In the genomic region with DNA sequence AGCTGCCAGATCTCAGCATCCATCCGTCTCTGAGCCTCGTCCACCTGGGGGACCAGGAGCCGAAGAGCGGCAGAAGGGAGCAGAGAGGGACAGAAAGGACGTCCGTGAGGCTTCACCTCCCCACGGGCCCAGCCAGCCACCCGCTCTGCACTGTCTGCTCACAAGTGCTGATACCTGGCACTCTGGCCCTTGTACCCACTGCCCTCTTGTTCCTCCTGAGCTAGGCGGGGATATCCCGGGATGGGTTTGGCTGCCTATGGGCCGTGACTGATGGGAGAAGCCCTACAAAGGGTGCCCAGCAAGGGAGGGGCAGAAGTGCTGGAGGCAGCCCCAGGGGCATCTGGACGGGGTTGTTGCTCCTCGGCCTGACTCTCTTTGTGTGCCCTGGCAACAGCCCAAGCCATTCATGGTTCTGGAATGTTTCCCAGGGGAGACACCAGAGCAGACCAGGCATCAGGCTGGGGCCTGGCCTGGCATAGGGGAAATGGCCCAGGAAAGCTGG, we compare ENCODE assay signal across 8 cellular contexts. TPM values are rescaled to one million over a fixed set of nuclear protein-coding genes. Genes with fewer than 3 reads are reported as not detected.
DNase-seq lines count a peak whose midpoint lies in the region; ATAC-seq and TF ChIP-seq lines count a peak whose summit lies in the region.

No MANE protein-coding gene starts in this region.

- H3K79me2 ChIP-seq in PC-3 (ENCODE audit: low read length), result no peaks in the 10 kb centered on the region
- H3K79me2 ChIP-seq in OCI-LY7 (ENCODE audit: insufficient read depth, low read depth, low read length), result no peaks in the 10 kb centered on the region
- H3K79me2 ChIP-seq in Karpas-422 (ENCODE audit: low read length), result no peaks in the 10 kb centered on the region

- H3K27me3 Mint-ChIP-seq in activated CD8-positive, alpha-beta T cell treated with anti-CD3 and anti-CD28 coated beads, Interleukin-2, amount 10 ng/mL, durations not matched to agents 7 days and 5 days (ENCODE audit: low read depth), result no peaks in the 10 kb centered on the region
- H3K27me3 Mint-ChIP-seq in activated naive CD8-positive, alpha-beta T cell treated with anti-CD3 and anti-CD28 coated beads for 36 hours, result no peaks in the 10 kb centered on the region

- H3K9me3 ChIP-seq in PC-3 (ENCODE audit: low read length), result no peaks in the 10 kb centered on the region
- no peaks in the 10 kb centered on the region for H3K9me3 ChIP-seq in prostate gland
- no peaks in the 10 kb centered on the region for H3K9me3 ChIP-seq in OCI-LY7 (ENCODE audit: low read length)
- no peaks in the 10 kb centered on the region for H3K9me3 ChIP-seq in Karpas-422 (ENCODE audit: low read length)

- POLR2A ChIA-PET in PC-3 (lab: Charles Lee; ENCODE audit: unreplicated experiment) (interaction anchor here (0.5 kb wide), 1 partner anchor 1475 kb away, joined by 6 read pairs; a partner anchor contains a TSS), OCI-LY7 (lab: Charles Lee) (no interaction called here)
- POLR2A ChIA-PET in activated CD8-positive, alpha-beta T cell treated with anti-CD3 and anti-CD28 coated beads, Interleukin-2, amount 10 ng/mL, durations not matched to agents 7 days and 5 days (lab: Charles Lee), result interaction anchor here (0.6 kb wide), 1 partner anchor 146 kb away, joined by 3 read pairs; no protein-coding TSS in a partner anchor

- H3K27me3 ChIP-seq in PC-3 (ENCODE audit: low read length), result no peaks in the 10 kb centered on the region
- no peaks in the 10 kb centered on the region for H3K27me3 ChIP-seq in prostate gland (replicated peaks; ENCODE audit: insufficient read depth)
- no peaks in the 10 kb centered on the region for H3K27me3 ChIP-seq in Karpas-422 (ENCODE audit: low read length)

- H3K4me3 ChIP-seq in PC-3 (ENCODE audit: low read length) (no peak overlapping the region), fibroblast of pulmonary artery (replicated peaks; ENCODE audit: low read depth, low read length) (no peak overlapping the region), prostate gland (no peak overlapping the region), OCI-LY7 (ENCODE audit: low read depth, low read length, poor library complexity, severe bottlenecking) (no peak overlapping the region), Karpas-422 (ENCODE audit: low read length) (no peak overlapping the region)

- WGBS in prostate gland, result 44% methylated on average over 13 of the region's 13 CpGs

- peak; percentile 86 for ATAC-seq in PC-3
- no peak for ATAC-seq in activated CD8-positive, alpha-beta T cell treated with anti-CD3 and anti-CD28 coated beads, Interleukin-2, amount 10 ng/mL, durations not matched to agents 7 days and 5 days

- no peaks in the 10 kb centered on the region for H3K9me2 ChIP-seq in PC-3 (replicated peaks; ENCODE audit: low read length)
- H3K9me2 ChIP-seq in OCI-LY7 (ENCODE audit: insufficient read depth, low read length), result no peaks in the 10 kb centered on the region
- no peaks in the 10 kb centered on the region for H3K9me2 ChIP-seq in Karpas-422 (replicated peaks; ENCODE audit: insufficient read depth, low read length)

- no peaks in the 10 kb centered on the region for H3F3A ChIP-seq in PC-3 (ENCODE audit: low read length, unreplicated experiment)

- BruUV-seq in PC-3 (replicated peaks; lab: Mats Ljungman, UMichigan) (no TSS peak), OCI-LY7 (replicated peaks; lab: Mats Ljungman, UMichigan) (no TSS peak)

- 0 out of 2 replicates have a peak overlapping the region, but pooled peaks have one; percentile 10 for H3K9ac ChIP-seq in PC-3 (ENCODE audit: low read length)
- H3K9ac ChIP-seq in Karpas-422 (ENCODE audit: low read length), result no peak overlapping the region

- TF ChIP-seq CTCF in PC-3 (conservative IDR thresholded peaks at IDR 0.05; ENCODE audit: low read depth, low read length), result no peak
- no peak for TF ChIP-seq CTCF in fibroblast of pulmonary artery (IDR thresholded peaks at IDR 0.05; ENCODE audit: low read length, missing control alignments)
- no peak for TF ChIP-seq CTCF in prostate gland (IDR thresholded peaks at IDR 0.05)
- no peak for TF ChIP-seq CTCF in OCI-LY7 (conservative IDR thresholded peaks at IDR 0.05; ENCODE audit: low read length)

- no peak for TF ChIP-seq POLR2A in prostate gland (IDR thresholded peaks at IDR 0.05)

- peaks cover 5% of the 10 kb centered on the region for H3K4me1 Mint-ChIP-seq in activated CD8-positive, alpha-beta T cell treated with anti-CD3 and anti-CD28 coated beads, Interleukin-2, amount 10 ng/mL, durations not matched to agents 7 days and 5 days (ENCODE audit: low read depth)
- H3K4me1 Mint-ChIP-seq in activated naive CD8-positive, alpha-beta T cell treated with anti-CD3 and anti-CD28 coated beads for 36 hours, result peaks cover 7% of the 10 kb centered on the region

- CTCF ChIA-PET in PC-3 (lab: Charles Lee) (interaction anchor here (0.6 kb wide), 1 partner anchor 135 kb away, joined by 8 read pairs; no protein-coding TSS in a partner anchor), OCI-LY7 (lab: Charles Lee; ENCODE audit: unreplicated experiment) (no interaction called here)
- CTCF ChIA-PET in activated CD8-positive, alpha-beta T cell treated with anti-CD3 and anti-CD28 coated beads, Interleukin-2, amount 10 ng/mL, durations not matched to agents 7 days and 5 days (lab: Charles Lee), result no interaction called here

- H3K27ac Mint-ChIP-seq in activated CD8-positive, alpha-beta T cell treated with anti-CD3 and anti-CD28 coated beads, Interleukin-2, amount 10 ng/mL, durations not matched to agents 7 days and 5 days, result no peak overlapping the region
- H3K27ac Mint-ChIP-seq in activated naive CD8-positive, alpha-beta T cell treated with anti-CD3 and anti-CD28 coated beads for 36 hours, result no peak overlapping the region

- H3K4me2 ChIP-seq in PC-3 (ENCODE audit: low read length), result peak overlapping the region; percentile 23; the same call in 1 of the 2 replicates
- no peak overlapping the region for H3K4me2 ChIP-seq in OCI-LY7 (ENCODE audit: low read length)
- no peak overlapping the region for H3K4me2 ChIP-seq in Karpas-422 (ENCODE audit: low read depth, low read length, poor library complexity, severe bottlenecking)

- H3K27ac ChIP-seq in PC-3 (ENCODE audit: low read length) (peak overlapping the region; percentile 52), prostate gland (peak overlapping the region in 1 of 2 donors; percentile 37), OCI-LY7 (ENCODE audit: low read depth, low read length, poor library complexity, severe bottlenecking) (no peak overlapping the region), Karpas-422 (ENCODE audit: low read length) (no peak overlapping the region)

- no peaks in the 10 kb centered on the region for H3K36me3 Mint-ChIP-seq in activated CD8-positive, alpha-beta T cell treated with anti-CD3 and anti-CD28 coated beads, Interleukin-2, amount 10 ng/mL, durations not matched to agents 7 days and 5 days (ENCODE audit: low read depth)
- no peaks in the 10 kb centered on the region for H3K36me3 Mint-ChIP-seq in activated naive CD8-positive, alpha-beta T cell treated with anti-CD3 and anti-CD28 coated beads for 36 hours

- H2AFZ ChIP-seq in PC-3 (ENCODE audit: low read length), result no peak overlapping the region
- no peak overlapping the region for H2AFZ ChIP-seq in OCI-LY7 (ENCODE audit: low read length)
- no peak overlapping the region for H2AFZ ChIP-seq in Karpas-422 (ENCODE audit: low read length)

- H3K4me1 ChIP-seq in PC-3 (ENCODE audit: insufficient read depth, low read length), result peaks cover 31% of the 10 kb centered on the region
- peaks cover 8% of the 10 kb centered on the region for H3K4me1 ChIP-seq in prostate gland (replicated peaks)
- peaks cover 37% of the 10 kb centered on the region for H3K4me1 ChIP-seq in OCI-LY7 (ENCODE audit: insufficient read depth, low read length, poor library complexity, severe bottlenecking)
- H3K4me1 ChIP-seq in Karpas-422 (ENCODE audit: low read length), result no peaks in the 10 kb centered on the region

- no peaks in the 10 kb centered on the region for H3K9me3 Mint-ChIP-seq in activated CD8-positive, alpha-beta T cell treated with anti-CD3 and anti-CD28 coated beads, Interleukin-2, amount 10 ng/mL, durations not matched to agents 7 days and 5 days (ENCODE audit: insufficient read depth)
- H3K9me3 Mint-ChIP-seq in activated naive CD8-positive, alpha-beta T cell treated with anti-CD3 and anti-CD28 coated beads for 36 hours, result no peaks in the 10 kb centered on the region

- intact Hi-C loops in PC-3 (cut with micrococcal nuclease) (loop anchor here (5.0 kb wide), 1 partner anchor 93 kb away; no protein-coding TSS in a partner anchor), prostate gland (cut with DNase I) (no loop called here), OCI-LY7 (cut with micrococcal nuclease; ENCODE audit: unreplicated experiment) (no loop called here)

- H3K36me3 ChIP-seq in PC-3 (ENCODE audit: low read depth, low read length), result no peaks in the 10 kb centered on the region; the same call in 1 of the 2 replicates
- peaks cover 7 to 12% of the 10 kb centered on the region in 2 donors for H3K36me3 ChIP-seq in prostate gland
- H3K36me3 ChIP-seq in OCI-LY7 (ENCODE audit: insufficient read depth, low read length), result no peaks in the 10 kb centered on the region
- H3K36me3 ChIP-seq in Karpas-422 (ENCODE audit: insufficient read depth, low read length), result no peaks in the 10 kb centered on the region

- peak; percentile 30 for DNase-seq in ELF-1 (ENCODE audit: low read depth, low spot score)
- DNase-seq in PC-3, result peak; percentile 99
- peak; percentile 90 for DNase-seq in fibroblast of pulmonary artery (ENCODE audit: low read depth)
- DNase-seq in prostate gland (ENCODE audit: low spot score), result peak; percentile 81
- DNase-seq in activated CD8-positive, alpha-beta T cell treated with anti-CD3 and anti-CD28 coated beads, Interleukin-2, amount 10 ng/mL, durations not matched to agents 7 days and 5 days, result no peak
- no peak for DNase-seq in OCI-LY7 (ENCODE audit: low spot score)
- no peak for DNase-seq in activated naive CD8-positive, alpha-beta T cell treated with anti-CD3 and anti-CD28 coated beads for 36 hours
- no peak for DNase-seq in Karpas-422

- H3K4me3 Mint-ChIP-seq in activated CD8-positive, alpha-beta T cell treated with anti-CD3 and anti-CD28 coated beads, Interleukin-2, amount 10 ng/mL, durations not matched to agents 7 days and 5 days, result no peak overlapping the region
- no peak overlapping the region for H3K4me3 Mint-ChIP-seq in activated naive CD8-positive, alpha-beta T cell treated with anti-CD3 and anti-CD28 coated beads for 36 hours

- H4K20me1 ChIP-seq in PC-3 (ENCODE audit: low read length) (peaks cover 3% of the 10 kb centered on the region; the same call in 1 of the 2 replicates), OCI-LY7 (ENCODE audit: insufficient read depth, low read length) (no peaks in the 10 kb centered on the region), Karpas-422 (ENCODE audit: insufficient read depth, low read depth, low read length) (no peaks in the 10 kb centered on the region)

RNA-seq across cellular contexts. Expression of a gene that starts 57.6 kb away (rescaled TPM):
- total RNA-seq in PC-3 (2014; rRNA removed) (not detected in 2 replicates), prostate gland (1 to 10 TPM in 1 of 2 donors, under 1 TPM in 1; 0.32 to 1.6 TPM), OCI-LY7 (2022) (not detected in 2 replicates)
- total RNA-seq in activated CD8-positive, alpha-beta T cell treated with anti-CD3 and anti-CD28 coated beads, Interleukin-2, amount 10 ng/mL, durations not matched to agents 7 days and 5 days, result not detected
- not detected in 2 replicates for total RNA-seq in OCI-LY7 (2014; rRNA removed; shearing (Covaris generic))
- total RNA-seq in activated naive CD8-positive, alpha-beta T cell treated with anti-CD3 and anti-CD28 coated beads for 36 hours, result under 1 TPM; 0.19 to 0.22 TPM
- total RNA-seq in Karpas-422 (2014; rRNA removed; shearing (Covaris generic); ENCODE audit: low replicate concordance), result not detected in 2 replicates

Comparison
In these comparisons a context has a peak if more than half of its experiments do, and no peak if none do; other contexts are left out.
1. DNase-seq: peak in ELF-1 (single experiment), PC-3 (single experiment), fibroblast of pulmonary artery (single experiment) and prostate gland (single experiment); none in activated CD8-positive, alpha-beta T cell treated with anti-CD3 and anti-CD28 coated beads, Interleukin-2, amount 10 ng/mL, durations not matched to agents 7 days and 5 days (single experiment), OCI-LY7 (single experiment), activated naive CD8-positive, alpha-beta T cell treated with anti-CD3 and anti-CD28 coated beads for 36 hours (single experiment) and Karpas-422 (single experiment).